Comparison of ENCODE assay signal across 8 cellular contexts in the genomic region with DNA sequence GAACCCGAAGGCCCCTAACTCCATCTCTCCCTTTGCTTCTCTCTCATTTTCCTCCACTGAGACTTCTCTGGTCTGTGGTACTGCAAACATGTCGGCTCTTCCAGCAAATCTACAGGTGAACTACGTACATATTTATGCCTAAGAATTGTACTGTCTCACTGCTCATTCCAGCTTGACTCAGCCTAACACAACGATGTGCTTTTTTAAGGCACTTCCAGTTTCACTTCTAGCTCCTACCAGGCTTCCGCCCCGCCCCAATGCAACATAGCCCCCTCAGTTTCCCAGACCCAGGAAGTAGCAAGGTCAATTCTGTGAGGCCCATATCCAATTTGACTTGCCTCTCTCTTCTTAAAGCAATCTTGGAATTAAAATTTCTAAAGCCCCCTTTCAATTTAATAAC.
DNase-seq lines count a peak whose midpoint lies in the region; ATAC-seq and TF ChIP-seq lines count a peak whose summit lies in the region.

No MANE protein-coding gene starts in this region.

- WGBS in esophagus muscularis mucosa = 28% methylated on average over 6 of the region's 6 CpGs
- WGBS in ovary, 3 donors = 0 to 2% (median 1%) methylated on average over 6 of the region's 6 CpGs

- H3K36me3 ChIP-seq in esophagus muscularis mucosa (no peaks in the 10 kb centered on the region), ovary (no peaks in the 10 kb centered on the region)

- peaks cover 10 to 19% (median 14%) of the 10 kb centered on the region in 4 donors for H3K4me1 ChIP-seq in esophagus muscularis mucosa
- H3K4me1 ChIP-seq in ovary (ENCODE audit: insufficient read depth) = peaks cover 5% of the 10 kb centered on the region

- H3K4me3 ChIP-seq in esophagus muscularis mucosa (peak overlapping the region; percentile 29 to 50 (median 40)), ovary (peak overlapping the region; percentile 29)

- no peaks in the 10 kb centered on the region for H3K9me3 ChIP-seq in esophagus muscularis mucosa
- H3K9me3 ChIP-seq in ovary = no peaks in the 10 kb centered on the region

- H3K27ac ChIP-seq in esophagus muscularis mucosa (replicated peaks in 1 of 4) (peak overlapping the region; percentile 65 to 75 (median 68)), ovary (peak overlapping the region in 1 of 2 donors; percentile 77)

- TF ChIP-seq CTCF in esophagus muscularis mucosa (IDR thresholded peaks at IDR 0.05) = no peak
- no peak for TF ChIP-seq CTCF in ovary (IDR thresholded peaks at IDR 0.05)

- peak; percentile 86 for ATAC-seq in GM21526 (IDR thresholded peaks at IDR 0.05; ENCODE audit: low FRiP score, unreplicated experiment)

- TF ChIP-seq POLR2A in esophagus muscularis mucosa (IDR thresholded peaks at IDR 0.05; ENCODE audit: low read depth) (no peak), ovary (IDR thresholded peaks at IDR 0.05) (no peak)

- H3K27me3 ChIP-seq in esophagus muscularis mucosa (no peaks in the 10 kb centered on the region), ovary (no peaks in the 10 kb centered on the region)

- intact Hi-C loops in esophagus muscularis mucosa (cut with DNase I) (no loop called here), ovary (cut with DNase I) (no loop called here)

- TF ChIP-seq EP300 in esophagus muscularis mucosa (IDR thresholded peaks at IDR 0.05) (no peak), ovary (IDR thresholded peaks at IDR 0.05) (no peak)

- DNase-seq in COLO829 (ENCODE audit: low spot score) = peak; percentile 84
- peak; percentile 76 for DNase-seq in M059J (ENCODE audit: low read depth)
- peak; percentile 37 for DNase-seq in activated T-cell treated with anti-CD3 and anti-CD28 coated beads for 1 hour (ENCODE audit: low read depth)
- DNase-seq in esophagus muscularis mucosa (ENCODE audit: extremely low spot score) = no peak
- peak; percentile 41 to 66 (median 44) for DNase-seq in ovary
- no peak for DNase-seq in NCI-H2227 treated with DMSO at 0.1 percent for 48 hours (lab: John Stamatoyannopoulos, UW)
- DNase-seq in occipital lobe (lab: John Stamatoyannopoulos, UW) = no peak

Comparison
In these comparisons a context has a peak if more than half of its experiments do, and no peak if none do; other contexts are left out.
1. DNase-seq: peak in COLO829 (single experiment), M059J (single experiment), activated T-cell treated with anti-CD3 and anti-CD28 coated beads for 1 hour (single experiment) and ovary (5 of 5); none in esophagus muscularis mucosa (single experiment), NCI-H2227 treated with DMSO at 0.1 percent for 48 hours (single experiment) and occipital lobe (single experiment).